Comparison of ENCODE assay signal across 20 cellular contexts in genomic region chr14:45819107-45819506, GRCh38.
DNase-seq lines count a peak whose midpoint lies in the region; ATAC-seq, FAIRE-seq and TF ChIP-seq lines count a peak whose summit lies in the region.
"Had no signal": no experiment of that assay in that cellular context is flagged by ENCODE, and none has a peak within 500 bp of the region (broad histone marks: within the 10 kb centered on the region; RNA-seq: fewer than 3 reads in every experiment).

No MANE protein-coding gene starts in this region.

- no peaks in the 10 kb centered on the region for H4K20me1 ChIP-seq in Loucy (ENCODE audit: insufficient read depth, low read length, poor library complexity, severe bottlenecking)

- no peak overlapping the region for H3K4me3 ChIP-seq in Loucy (ENCODE audit: low read length, poor library complexity, severe bottlenecking)
- no peak overlapping the region for H3K4me3 ChIP-seq in RWPE2 (ENCODE audit: severe bottlenecking)
- H3K4me3 ChIP-seq in epithelial cell of esophagus (ENCODE audit: low read length), result no peak overlapping the region
- H3K4me3 ChIP-seq: GM23248 had no signal

- H3K36me3 ChIP-seq in Loucy (ENCODE audit: insufficient read depth, low read length) (no peaks in the 10 kb centered on the region), RWPE2 (ENCODE audit: low read depth) (no peaks in the 10 kb centered on the region)

- H3K9me3 ChIP-seq in Loucy (ENCODE audit: insufficient read depth, low read depth, low read length) (no peaks in the 10 kb centered on the region), RWPE2 (ENCODE audit: severe bottlenecking) (no peaks in the 10 kb centered on the region)

- DNase-seq in RWPE2 (ENCODE audit: low spot score), result no peak
- peak; percentile 3 for DNase-seq in epithelial cell of esophagus (ENCODE audit: low read depth)
- no peak for DNase-seq in osteocyte (ENCODE audit: extremely low spot score, unreplicated experiment)
- DNase-seq in ureter (ENCODE audit: low spot score), result no peak
- DNase-seq in H54 (ENCODE audit: insufficient read length, low spot score), result no peak
- DNase-seq in superior temporal gyrus (ENCODE audit: extremely low spot score), result no peak
- DNase-seq: C1 segment of cervical spinal cord; Calu3; CD4-positive, alpha-beta memory T cell; COR-L47; DMS53; DMS79 treated with DMSO at 0.1 percent for 48 hours; GM23248; H9; HFFc6 had no signal

- no peaks in the 10 kb centered on the region for H3K4me1 Mint-ChIP-seq in osteocyte (ENCODE audit: unreplicated experiment)
- H3K4me1 Mint-ChIP-seq: CD4-positive, alpha-beta memory T cell; H9 had no signal

- no peak overlapping the region for H3K27ac Mint-ChIP-seq in osteocyte (ENCODE audit: unreplicated experiment)
- H3K27ac Mint-ChIP-seq: CD4-positive, alpha-beta memory T cell; H9; HFFc6 had no signal

- no peak overlapping the region for H3K4me3 Mint-ChIP-seq in osteocyte (ENCODE audit: unreplicated experiment)
- H3K4me3 Mint-ChIP-seq: CD4-positive, alpha-beta memory T cell; H9; HFFc6 had no signal

- H3K9ac ChIP-seq in Loucy (ENCODE audit: low read depth, low read length, poor library complexity, severe bottlenecking), result no peak overlapping the region
- H3K9ac ChIP-seq: GM23248 had no signal

- H3K27ac ChIP-seq in RWPE2 (ENCODE audit: poor library complexity, severe bottlenecking), result no peak overlapping the region
- H3K27ac ChIP-seq: GM23248 had no signal

- H3K9me3 Mint-ChIP-seq in osteocyte (ENCODE audit: unreplicated experiment), result no peaks in the 10 kb centered on the region
- H3K9me3 Mint-ChIP-seq: H9 had no signal

- no peak for FAIRE-seq in H54 (lab: Jason Lieb, UNC)
- FAIRE-seq: GM12892, GM19239, H1 had no signal

- no peak overlapping the region for H3K4me2 ChIP-seq in Loucy (ENCODE audit: low read depth, low read length, poor library complexity, severe bottlenecking)

- no peaks in the 10 kb centered on the region for H3F3A ChIP-seq in Loucy (ENCODE audit: low read depth)

- TF ChIP-seq CTCF in Loucy (conservative IDR thresholded peaks at IDR 0.05; ENCODE audit: low read length), result peak; percentile 30
- TF ChIP-seq CTCF in RWPE2 (IDR thresholded peaks at IDR 0.05; ENCODE audit: poor library complexity, severe bottlenecking), result peak; percentile 18
- TF ChIP-seq CTCF in epithelial cell of esophagus (IDR thresholded peaks at IDR 0.05; ENCODE audit: insufficient read depth, low read depth, low read length, missing control alignments), result peak; percentile 8
- peak; percentile 16 for TF ChIP-seq CTCF in osteocyte (IDR thresholded peaks at IDR 0.05)

- no peak for TF ChIP-seq POLR2A in H54 (IDR thresholded peaks at IDR 0.05; ENCODE audit: low read depth, low read length)

- H2AFZ ChIP-seq in Loucy (ENCODE audit: low read length), result no peak overlapping the region
- H2AFZ ChIP-seq: GM23248 had no signal

- no peaks in the 10 kb centered on the region for H3K4me1 ChIP-seq in Loucy (ENCODE audit: insufficient read depth, low read length, poor library complexity, severe bottlenecking)
- no peaks in the 10 kb centered on the region for H3K4me1 ChIP-seq in RWPE2 (ENCODE audit: insufficient read depth, poor library complexity, severe bottlenecking)

- H3K27me3 Mint-ChIP-seq in osteocyte (ENCODE audit: unreplicated experiment), result no peaks in the 10 kb centered on the region
- H3K27me3 Mint-ChIP-seq: CD4-positive, alpha-beta memory T cell had no signal

- H3K9me2 ChIP-seq in Loucy (replicated peaks; ENCODE audit: low read depth, low read length), result no peaks in the 10 kb centered on the region

- ATAC-seq in RWPE2 (ENCODE audit: low read depth), result no peak
- ATAC-seq in GM18909 (IDR thresholded peaks at IDR 0.05; ENCODE audit: poor library complexity, unreplicated experiment), result no peak

- H3K27me3 ChIP-seq in Loucy (ENCODE audit: insufficient read depth, low read length, poor library complexity, severe bottlenecking) (no peaks in the 10 kb centered on the region), RWPE2 (ENCODE audit: insufficient read depth, poor library complexity, severe bottlenecking) (no peaks in the 10 kb centered on the region)

- no peaks in the 10 kb centered on the region for H3K79me2 ChIP-seq in Loucy (ENCODE audit: insufficient read depth, low read length)

- H3K36me3 Mint-ChIP-seq in osteocyte (ENCODE audit: unreplicated experiment), result no peaks in the 10 kb centered on the region
- H3K36me3 Mint-ChIP-seq: CD4-positive, alpha-beta memory T cell had no signal
